ENCODE assay signal across 2 cellular contexts in the genomic region with DNA sequence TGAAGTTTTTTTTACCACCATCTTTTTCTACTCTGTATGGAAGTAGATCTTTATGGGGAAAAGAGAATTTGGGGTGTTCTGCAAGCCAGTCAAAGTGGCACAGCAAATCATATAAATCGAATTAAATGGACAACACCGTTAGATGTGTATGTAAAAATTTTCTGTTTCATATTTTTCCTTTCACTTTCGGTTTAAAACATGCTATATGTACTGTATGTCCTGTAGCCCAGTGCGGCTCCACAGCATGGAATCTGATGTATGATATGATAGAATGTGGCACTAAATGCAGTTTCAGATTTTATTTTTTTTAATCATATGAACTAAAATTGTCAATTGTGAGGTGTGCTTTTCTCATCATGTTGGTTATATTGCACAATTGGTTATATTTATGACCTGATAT.
TF ChIP-seq lines count a peak whose summit lies in the region.

No MANE protein-coding gene starts in this region.

TF ChIP-seq in HepG2, 621 proteins besides CTCF, POLR2A, EP300 and RAD21:
- TF ChIP-seq, protein P1, sequence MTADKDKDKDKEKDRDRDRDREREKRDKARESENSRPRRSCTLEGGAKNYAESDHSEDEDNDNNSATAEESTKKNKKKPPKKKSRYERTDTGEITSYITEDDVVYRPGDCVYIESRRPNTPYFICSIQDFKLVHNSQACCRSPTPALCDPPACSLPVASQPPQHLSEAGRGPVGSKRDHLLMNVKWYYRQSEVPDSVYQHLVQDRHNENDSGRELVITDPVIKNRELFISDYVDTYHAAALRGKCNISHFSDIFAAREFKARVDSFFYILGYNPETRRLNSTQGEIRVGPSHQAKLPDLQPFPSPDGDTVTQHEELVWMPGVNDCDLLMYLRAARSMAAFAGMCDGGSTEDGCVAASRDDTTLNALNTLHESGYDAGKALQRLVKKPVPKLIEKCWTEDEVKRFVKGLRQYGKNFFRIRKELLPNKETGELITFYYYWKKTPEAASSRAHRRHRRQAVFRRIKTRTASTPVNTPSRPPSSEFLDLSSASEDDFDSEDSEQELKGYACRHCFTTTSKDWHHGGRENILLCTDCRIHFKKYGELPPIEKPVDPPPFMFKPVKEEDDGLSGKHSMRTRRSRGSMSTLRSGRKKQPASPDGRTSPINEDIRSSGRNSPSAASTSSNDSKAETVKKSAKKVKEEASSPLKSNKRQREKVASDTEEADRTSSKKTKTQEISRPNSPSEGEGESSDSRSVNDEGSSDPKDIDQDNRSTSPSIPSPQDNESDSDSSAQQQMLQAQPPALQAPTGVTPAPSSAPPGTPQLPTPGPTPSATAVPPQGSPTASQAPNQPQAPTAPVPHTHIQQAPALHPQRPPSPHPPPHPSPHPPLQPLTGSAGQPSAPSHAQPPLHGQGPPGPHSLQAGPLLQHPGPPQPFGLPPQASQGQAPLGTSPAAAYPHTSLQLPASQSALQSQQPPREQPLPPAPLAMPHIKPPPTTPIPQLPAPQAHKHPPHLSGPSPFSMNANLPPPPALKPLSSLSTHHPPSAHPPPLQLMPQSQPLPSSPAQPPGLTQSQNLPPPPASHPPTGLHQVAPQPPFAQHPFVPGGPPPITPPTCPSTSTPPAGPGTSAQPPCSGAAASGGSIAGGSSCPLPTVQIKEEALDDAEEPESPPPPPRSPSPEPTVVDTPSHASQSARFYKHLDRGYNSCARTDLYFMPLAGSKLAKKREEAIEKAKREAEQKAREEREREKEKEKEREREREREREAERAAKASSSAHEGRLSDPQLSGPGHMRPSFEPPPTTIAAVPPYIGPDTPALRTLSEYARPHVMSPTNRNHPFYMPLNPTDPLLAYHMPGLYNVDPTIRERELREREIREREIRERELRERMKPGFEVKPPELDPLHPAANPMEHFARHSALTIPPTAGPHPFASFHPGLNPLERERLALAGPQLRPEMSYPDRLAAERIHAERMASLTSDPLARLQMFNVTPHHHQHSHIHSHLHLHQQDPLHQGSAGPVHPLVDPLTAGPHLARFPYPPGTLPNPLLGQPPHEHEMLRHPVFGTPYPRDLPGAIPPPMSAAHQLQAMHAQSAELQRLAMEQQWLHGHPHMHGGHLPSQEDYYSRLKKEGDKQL (CRISPR knock-in tag; IDR thresholded peaks at IDR 0.05; ENCODE audit: low read depth) = no peak
- TF ChIP-seq SSRP1 (CRISPR knock-in tag; IDR thresholded peaks at IDR 0.05) (no peak), ZNF891 (CRISPR knock-in tag; IDR thresholded peaks at IDR 0.05) (no peak), MAZ (IDR thresholded peaks at IDR 0.05; ENCODE audit: borderline replicate concordance, low read depth, low read length) (no peak), MAZ (CRISPR knock-in tag; IDR thresholded peaks at IDR 0.05; ENCODE audit: low read depth) (no peak), ZNF564 (CRISPR knock-in tag; IDR thresholded peaks at IDR 0.05) (no peak)
- TF ChIP-seq, protein P2, sequence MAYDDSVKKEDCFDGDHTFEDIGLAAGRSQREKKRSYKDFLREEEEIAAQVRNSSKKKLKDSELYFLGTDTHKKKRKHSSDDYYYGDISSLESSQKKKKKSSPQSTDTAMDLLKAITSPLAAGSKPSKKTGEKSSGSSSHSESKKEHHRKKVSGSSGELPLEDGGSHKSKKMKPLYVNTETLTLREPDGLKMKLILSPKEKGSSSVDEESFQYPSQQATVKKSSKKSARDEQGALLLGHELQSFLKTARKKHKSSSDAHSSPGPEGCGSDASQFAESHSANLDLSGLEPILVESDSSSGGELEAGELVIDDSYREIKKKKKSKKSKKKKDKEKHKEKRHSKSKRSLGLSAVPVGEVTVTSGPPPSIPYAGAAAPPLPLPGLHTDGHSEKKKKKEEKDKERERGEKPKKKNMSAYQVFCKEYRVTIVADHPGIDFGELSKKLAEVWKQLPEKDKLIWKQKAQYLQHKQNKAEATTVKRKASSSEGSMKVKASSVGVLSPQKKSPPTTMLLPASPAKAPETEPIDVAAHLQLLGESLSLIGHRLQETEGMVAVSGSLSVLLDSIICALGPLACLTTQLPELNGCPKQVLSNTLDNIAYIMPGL (CRISPR knock-in tag; IDR thresholded peaks at IDR 0.05; ENCODE audit: borderline replicate concordance in 1 of 2, low read depth in 1 of 2) = no peak
TF ChIP-seq in HepG2: peak in this region for 0.

TF ChIP-seq in HCT116, 20 proteins besides CTCF, POLR2A, EP300 and RAD21:
- TF ChIP-seq SP1 (IDR thresholded peaks at IDR 0.05; ENCODE audit: low read depth) = no peak
- TF ChIP-seq, protein P3, sequence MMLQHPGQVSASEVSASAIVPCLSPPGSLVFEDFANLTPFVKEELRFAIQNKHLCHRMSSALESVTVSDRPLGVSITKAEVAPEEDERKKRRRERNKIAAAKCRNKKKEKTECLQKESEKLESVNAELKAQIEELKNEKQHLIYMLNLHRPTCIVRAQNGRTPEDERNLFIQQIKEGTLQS (IDR thresholded peaks at IDR 0.05) = no peak
- TF ChIP-seq, protein P4, sequence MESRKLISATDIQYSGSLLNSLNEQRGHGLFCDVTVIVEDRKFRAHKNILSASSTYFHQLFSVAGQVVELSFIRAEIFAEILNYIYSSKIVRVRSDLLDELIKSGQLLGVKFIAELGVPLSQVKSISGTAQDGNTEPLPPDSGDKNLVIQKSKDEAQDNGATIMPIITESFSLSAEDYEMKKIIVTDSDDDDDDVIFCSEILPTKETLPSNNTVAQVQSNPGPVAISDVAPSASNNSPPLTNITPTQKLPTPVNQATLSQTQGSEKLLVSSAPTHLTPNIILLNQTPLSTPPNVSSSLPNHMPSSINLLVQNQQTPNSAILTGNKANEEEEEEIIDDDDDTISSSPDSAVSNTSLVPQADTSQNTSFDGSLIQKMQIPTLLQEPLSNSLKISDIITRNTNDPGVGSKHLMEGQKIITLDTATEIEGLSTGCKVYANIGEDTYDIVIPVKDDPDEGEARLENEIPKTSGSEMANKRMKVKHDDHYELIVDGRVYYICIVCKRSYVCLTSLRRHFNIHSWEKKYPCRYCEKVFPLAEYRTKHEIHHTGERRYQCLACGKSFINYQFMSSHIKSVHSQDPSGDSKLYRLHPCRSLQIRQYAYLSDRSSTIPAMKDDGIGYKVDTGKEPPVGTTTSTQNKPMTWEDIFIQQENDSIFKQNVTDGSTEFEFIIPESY (IDR thresholded peaks at IDR 0.05; ENCODE audit: extremely low read depth, insufficient replicate concordance, low read length) = no peak
- TF ChIP-seq, protein P5, sequence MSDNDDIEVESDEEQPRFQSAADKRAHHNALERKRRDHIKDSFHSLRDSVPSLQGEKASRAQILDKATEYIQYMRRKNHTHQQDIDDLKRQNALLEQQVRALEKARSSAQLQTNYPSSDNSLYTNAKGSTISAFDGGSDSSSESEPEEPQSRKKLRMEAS (IDR thresholded peaks at IDR 0.05) = no peak
- TF ChIP-seq CBX3 (IDR thresholded peaks at IDR 0.05; ENCODE audit: low read depth) = no peak
- no peak for TF ChIP-seq ELF1 (IDR thresholded peaks at IDR 0.05; ENCODE audit: borderline replicate concordance, low read depth)
- no peak for TF ChIP-seq YY1 (IDR thresholded peaks at IDR 0.05; ENCODE audit: extremely low read depth, insufficient replicate concordance, low read depth, low read length)
- no peak for TF ChIP-seq CEBPB (IDR thresholded peaks at IDR 0.05; ENCODE audit: low read depth)
- no peak for TF ChIP-seq ZFX (IDR thresholded peaks at IDR 0.05)
- no peak for TF ChIP-seq POLR2AphosphoS5 (IDR thresholded peaks at IDR 0.05; ENCODE audit: low read depth, low read length)
- no peak for TF ChIP-seq EGR1 (IDR thresholded peaks at IDR 0.05; ENCODE audit: low read depth)
- TF ChIP-seq EZH2 (IDR thresholded peaks at IDR 0.05) = no peak
- no peak for TF ChIP-seq FOSL1 (IDR thresholded peaks at IDR 0.05; ENCODE audit: low read depth)
- TF ChIP-seq ZNF274 (IDR thresholded peaks at IDR 0.05; ENCODE audit: low read depth, low read length) = no peak
- no peak for TF ChIP-seq TCF7L2 (IDR thresholded peaks at IDR 0.05; ENCODE audit: borderline replicate concordance, extremely low read depth, insufficient read depth, insufficient read length)
- TF ChIP-seq EZH2phosphoT487 (IDR thresholded peaks at IDR 0.05; ENCODE audit: borderline replicate concordance) = no peak
- TF ChIP-seq JUND (IDR thresholded peaks at IDR 0.05) = no peak
- TF ChIP-seq SRF (IDR thresholded peaks at IDR 0.05; ENCODE audit: low read depth) = no peak
